ENCODE assay signal across 13 cellular contexts in genomic region chr4:158261480-158261879, GRCh38. TPM values are rescaled to one million over a fixed set of nuclear protein-coding genes. Genes with fewer than 3 reads are reported as not detected.
A peak's percentile ranks its signal among the peaks of the same experiment; 100 is the strongest.
DNase-seq lines count a peak whose midpoint lies in the region; ATAC-seq and TF ChIP-seq lines count a peak whose summit lies in the region.
"Had no signal": no experiment of that assay in that cellular context is flagged by ENCODE, and none has a peak within 500 bp of the region (broad histone marks: within the 10 kb centered on the region; RNA-seq: fewer than 3 reads in every experiment).

No MANE protein-coding gene starts in this region.

- ATAC-seq in activated naive CD8-positive, alpha-beta T cell treated with anti-CD3 and anti-CD28 coated beads, Interleukin-2, amount 50 U/mL, for 24 hours: no peak
- ATAC-seq in HG02970 (IDR thresholded peaks at IDR 0.05; ENCODE audit: low FRiP score, unreplicated experiment): no peak
- ATAC-seq in CD4-positive, alpha-beta T cell (ENCODE audit: poor library complexity): no peak
- ATAC-seq: GM12878, HCT116 had no signal

- in situ Hi-C loops in HAP-1 (cut with MboI; ENCODE audit: low sequenced_read_pairs): loop anchor here (10.0 to 25.0 kb wide), 3 partner anchors 353 to 1176 kb away; no protein-coding TSS in a partner anchor

- no peaks in the 10 kb centered on the region for H3K9me3 ChIP-seq in HAP-1
- no peaks in the 10 kb centered on the region for H3K9me3 ChIP-seq in iPS-20b (ENCODE audit: insufficient read depth, low read depth, low read length)
- H3K9me3 ChIP-seq in CD4-positive, alpha-beta T cell (ENCODE audit: control insufficient read depth, low read length): no peaks in the 10 kb centered on the region

- no peaks in the 10 kb centered on the region for H3K36me3 Mint-ChIP-seq in activated naive CD8-positive, alpha-beta T cell treated with anti-CD3 and anti-CD28 coated beads, Interleukin-2, amount 50 U/mL, for 24 hours (ENCODE audit: low read depth)
- H3K36me3 Mint-ChIP-seq in CD4-positive, alpha-beta T cell (ENCODE audit: low read depth): no peaks in the 10 kb centered on the region
- H3K36me3 Mint-ChIP-seq: CD4-positive, alpha-beta memory T cell had no signal

- no peak overlapping the region for H3K27ac Mint-ChIP-seq in activated naive CD8-positive, alpha-beta T cell treated with anti-CD3 and anti-CD28 coated beads, Interleukin-2, amount 50 U/mL, for 24 hours
- H3K27ac Mint-ChIP-seq in CD4-positive, alpha-beta T cell: no peak overlapping the region
- H3K27ac Mint-ChIP-seq: CD4-positive, alpha-beta memory T cell had no signal

- H3K9me3 Mint-ChIP-seq in activated naive CD8-positive, alpha-beta T cell treated with anti-CD3 and anti-CD28 coated beads, Interleukin-2, amount 50 U/mL, for 24 hours: no peaks in the 10 kb centered on the region
- H3K9me3 Mint-ChIP-seq in CD4-positive, alpha-beta T cell: no peaks in the 10 kb centered on the region
- H3K9me3 Mint-ChIP-seq: CD4-positive, alpha-beta memory T cell had no signal

- peak; percentile 12 to 80 for DNase-seq in HAP-1 (ENCODE audit: low spot score in 2 of 2)
- no peak for DNase-seq in stimulated activated CD4-positive, alpha-beta T cell treated with anti-CD3 and anti-CD28 coated beads, Interleukin-15, amount 100 ng/mL, for 24 hours
- no peak for DNase-seq in activated naive CD8-positive, alpha-beta T cell treated with anti-CD3 and anti-CD28 coated beads, Interleukin-2, amount 50 U/mL, for 24 hours
- DNase-seq in CD4-positive, alpha-beta T cell: no peak
- DNase-seq: ACHN; C1 segment of cervical spinal cord; CD4-positive, alpha-beta memory T cell; DMS79 had no signal

- no peak for TF ChIP-seq CTCF in CD4-positive, alpha-beta T cell (IDR thresholded peaks at IDR 0.05)

- no peak overlapping the region for H3K9ac ChIP-seq in iPS-20b (ENCODE audit: low read depth, low read length)

- H3K4me3 ChIP-seq in HAP-1 (no peak overlapping the region), iPS-20b (ENCODE audit: low read length) (peak overlapping the region; percentile 51; the same call in 1 of the 2 replicates)
- H3K4me3 ChIP-seq: GM12878 had no signal

- no peaks in the 10 kb centered on the region for H3K27me3 Mint-ChIP-seq in activated naive CD8-positive, alpha-beta T cell treated with anti-CD3 and anti-CD28 coated beads, Interleukin-2, amount 50 U/mL, for 24 hours
- H3K27me3 Mint-ChIP-seq in CD4-positive, alpha-beta T cell: peaks cover 6% of the 10 kb centered on the region
- H3K27me3 Mint-ChIP-seq: CD4-positive, alpha-beta memory T cell had no signal

- H3K27ac ChIP-seq in angular gyrus (ENCODE audit: low read depth, low read length) (peak overlapping the region; percentile 14), iPS-20b (ENCODE audit: low read length) (peak overlapping the region; percentile 10)
- no peak overlapping the region for H3K27ac ChIP-seq in CD4-positive, alpha-beta T cell (ENCODE audit: low read depth, low read length)

- CTCF ChIA-PET in CD4-positive, alpha-beta T cell (lab: Charles Lee): no interaction called here

- no peaks in the 10 kb centered on the region for H3K4me1 Mint-ChIP-seq in activated naive CD8-positive, alpha-beta T cell treated with anti-CD3 and anti-CD28 coated beads, Interleukin-2, amount 50 U/mL, for 24 hours
- H3K4me1 Mint-ChIP-seq in CD4-positive, alpha-beta T cell (ENCODE audit: low read depth): no peaks in the 10 kb centered on the region
- H3K4me1 Mint-ChIP-seq: CD4-positive, alpha-beta memory T cell had no signal

- H3K27me3 ChIP-seq in HAP-1 (ENCODE audit: low read depth) (no peaks in the 10 kb centered on the region), iPS-20b (ENCODE audit: insufficient read depth, low read length) (no peaks in the 10 kb centered on the region)
- H3K27me3 ChIP-seq in CD4-positive, alpha-beta T cell (ENCODE audit: control insufficient read depth, insufficient read depth, low read length): peaks cover 4% of the 10 kb centered on the region

- H3K4me3 Mint-ChIP-seq in activated naive CD8-positive, alpha-beta T cell treated with anti-CD3 and anti-CD28 coated beads, Interleukin-2, amount 50 U/mL, for 24 hours: no peak overlapping the region
- H3K4me3 Mint-ChIP-seq in CD4-positive, alpha-beta T cell: no peak overlapping the region
- H3K4me3 Mint-ChIP-seq: CD4-positive, alpha-beta memory T cell had no signal

- intact Hi-C loops in CD4-positive, alpha-beta T cell (cut with DNase I, micrococcal nuclease): no loop called here

- H3K36me3 ChIP-seq in HAP-1 (replicated peaks) (no peaks in the 10 kb centered on the region), iPS-20b (ENCODE audit: insufficient read depth, low read depth, low read length) (no peaks in the 10 kb centered on the region)

- POLR2A ChIA-PET in CD4-positive, alpha-beta T cell (lab: Charles Lee): no interaction called here

- H3K4me1 ChIP-seq in HAP-1 (peaks cover 9% of the 10 kb centered on the region; the same call in 1 of the 2 replicates), iPS-20b (ENCODE audit: insufficient read depth, low read length) (peaks cover 12% of the 10 kb centered on the region; the same call in 1 of the 2 replicates)

RNA-seq across cellular contexts. Expression of gene TMEM144, which starts 51.2 kb away (rescaled TPM):
- total RNA-seq in CD4-positive, alpha-beta T cell: under 1 TPM in 1 of 2 experiments, not detected in 1; 0.45 TPM

Comparison
In these comparisons a context has a peak if more than half of its experiments do, and no peak if none do; other contexts are left out.
1. DNase-seq: peak in HAP-1 (2 of 2); none in stimulated activated CD4-positive, alpha-beta T cell treated with anti-CD3 and anti-CD28 coated beads, Interleukin-15, amount 100 ng/mL, for 24 hours (single experiment), activated naive CD8-positive, alpha-beta T cell treated with anti-CD3 and anti-CD28 coated beads, Interleukin-2, amount 50 U/mL, for 24 hours (single experiment) and CD4-positive, alpha-beta T cell (0 of 10).